In the genomic region with DNA sequence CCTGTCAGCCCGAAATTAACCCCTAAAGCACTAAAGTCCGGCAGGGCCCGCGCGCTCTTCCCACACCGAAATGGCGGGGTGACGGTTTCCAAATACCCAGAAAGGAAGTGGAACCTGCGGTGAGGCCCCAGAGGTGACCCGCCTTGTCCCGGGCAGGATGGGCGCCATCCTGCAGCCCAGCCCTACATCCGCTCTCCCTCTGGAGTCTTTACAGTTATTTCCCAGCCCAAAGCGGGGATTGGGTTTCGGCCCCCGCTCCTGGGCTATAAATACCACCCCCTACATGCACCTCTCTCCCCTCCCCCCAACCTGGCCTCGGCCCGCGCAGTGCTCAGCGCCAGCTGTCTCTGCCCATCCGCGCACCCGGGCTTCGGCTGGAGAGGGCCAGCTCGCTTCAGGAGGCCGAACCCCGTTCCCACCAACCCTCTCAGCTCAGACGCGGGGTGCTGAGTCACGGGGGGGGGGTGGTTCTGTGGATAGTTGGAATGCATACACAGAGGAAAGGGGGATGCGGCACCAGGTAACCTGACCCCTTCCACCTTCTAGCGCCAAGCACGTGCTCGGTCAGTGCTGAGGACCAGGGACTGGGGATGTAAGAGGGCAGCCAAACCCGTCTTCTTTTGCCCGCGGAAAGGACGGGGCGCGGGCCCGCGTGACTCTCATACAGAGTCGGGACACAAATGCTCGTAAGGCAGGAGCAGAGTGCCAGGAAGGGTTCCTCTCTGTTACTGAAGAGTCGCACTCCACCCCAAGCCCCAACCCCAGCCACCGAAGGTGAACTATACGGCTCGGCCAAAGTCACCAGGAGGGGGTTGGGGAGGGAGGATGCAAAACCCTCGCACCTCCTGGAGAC, we compare ENCODE assay signal across 8 cellular contexts. TPM values are rescaled to one million over a fixed set of nuclear protein-coding genes. Genes with fewer than 3 reads are reported as not detected.
A peak's percentile ranks its signal among the peaks of the same experiment; 100 is the strongest.
DNase-seq lines count a peak whose midpoint lies in the region; ATAC-seq and TF ChIP-seq lines count a peak whose summit lies in the region.

TUBA4B (plus strand) TSS at position 344 of the 853 bp plus-strand sequence; CDS start at position 509, 165 bp downstream.

- ATAC-seq in HG03159 (IDR thresholded peaks at IDR 0.05; ENCODE audit: unreplicated experiment) (peak; percentile 14), gastrocnemius medialis (peak; percentile 71 to 74), GM18873 (IDR thresholded peaks at IDR 0.05; ENCODE audit: low FRiP score, unreplicated experiment) (no peak)

- H3K9me3 ChIP-seq in SK-N-SH (no peaks in the 10 kb centered on the region), gastrocnemius medialis (no peaks in the 10 kb centered on the region)

- CTCF ChIA-PET in SK-N-SH (lab: Yijun Ruan, JAX) = interaction anchor here (0.7 to 5.5 kb wide), 10 partner anchors 11 to 289 kb away, joined by 3 to 44 read pairs (median 4); no protein-coding TSS in a partner anchor

- TF ChIP-seq EP300 in SK-N-SH (IDR thresholded peaks at IDR 0.05; ENCODE audit: borderline replicate concordance in 1 of 2, low read depth in 1 of 2, low read length in 1 of 2) = no peak

- H3K27ac ChIP-seq in 22Rv1 = peak within 1 kb of the TSS; percentile 36
- no peak within 1 kb of the TSS for H3K27ac ChIP-seq in SK-N-SH (ENCODE audit: low read depth in 2 of 2, low read length in 1 of 2)
- H3K27ac ChIP-seq in gastrocnemius medialis = peak within 1 kb of the TSS; percentile 91 to 99 (median 96)

- POLR2A ChIA-PET in SK-N-SH (lab: Yijun Ruan, JAX) = no interaction called here

- no peak for TF ChIP-seq CTCF in 22Rv1 (IDR thresholded peaks at IDR 0.05)
- no peak for TF ChIP-seq CTCF in GM13977 (IDR thresholded peaks at IDR 0.05; ENCODE audit: extremely low read depth, insufficient read depth, missing control alignments)
- TF ChIP-seq CTCF in SK-N-SH (IDR thresholded peaks at IDR 0.05) = no peak
- TF ChIP-seq CTCF in astrocyte of the cerebellum (IDR thresholded peaks at IDR 0.05; ENCODE audit: low read depth, low read length, missing control alignments) = no peak
- TF ChIP-seq CTCF in gastrocnemius medialis (IDR thresholded peaks at IDR 0.05 in 4 of 5, conservative IDR thresholded peaks at IDR 0.05 in 1 of 5) = no peak

- no peak within 1 kb of the TSS for H3K9ac ChIP-seq in SK-N-SH

- H3K27me3 ChIP-seq in SK-N-SH (ENCODE audit: insufficient read depth) = peaks cover 34% of the 10 kb centered on the region
- no peaks in the 10 kb centered on the region for H3K27me3 ChIP-seq in gastrocnemius medialis

- H3K4me1 ChIP-seq in SK-N-SH (ENCODE audit: control insufficient read depth in 1 of 2, insufficient read depth in 2 of 2, low read depth in 1 of 2, low read length in 1 of 2) (peaks cover 19 to 21% of the 10 kb centered on the region in 2 experiments; a peak in 3 of 4 replicates), gastrocnemius medialis (peaks cover 41 to 62% of the 10 kb centered on the region in 2 donors)

- no peak for TF ChIP-seq RAD21 in SK-N-SH (IDR thresholded peaks at IDR 0.05; ENCODE audit: low read length)

- no peaks in the 10 kb centered on the region for H3K9me2 ChIP-seq in SK-N-SH

- 4% methylated on average over 36 of the region's 49 CpGs for WGBS in SK-N-SH (ENCODE audit: low lambda C conversion rate)

- H3K4me3 ChIP-seq in SK-N-SH (ENCODE audit: low read depth in 2 of 2, low read length in 1 of 2) = peak within 1 kb of the TSS; percentile 53 to 60
- peak within 1 kb of the TSS; percentile 37 for H3K4me3 ChIP-seq in astrocyte of the cerebellum (ENCODE audit: low read depth, low read length)
- H3K4me3 ChIP-seq in iPS-11a (ENCODE audit: low read depth, low read length) = peak within 1 kb of the TSS; percentile 53
- H3K4me3 ChIP-seq in gastrocnemius medialis = peak within 1 kb of the TSS; percentile 68 to 88 (median 76)

- peak within 1 kb of the TSS; percentile 82 for H2AFZ ChIP-seq in SK-N-SH (ENCODE audit: low read depth)

- DNase-seq in GM13977 (ENCODE audit: low spot score) (peak; percentile 49), SK-N-SH (peak; percentile 51), astrocyte of the cerebellum (ENCODE audit: low read depth) (no peak), gastrocnemius medialis (peak; percentile 71 to 91)

- peak in 1 of 2 donors; percentile 44 for TF ChIP-seq POLR2A in gastrocnemius medialis (IDR thresholded peaks at IDR 0.05)

- in situ Hi-C loops in GM13977 (cut with MboI; ENCODE audit: low pct_unique_long_range_greater_than_20kb, low sequenced_read_pairs, unreplicated experiment) (no loop called here), astrocyte of the cerebellum (cut with HindIII; ENCODE audit: low sequenced_read_pairs) (no loop called here), gastrocnemius medialis (cut with MboI; ENCODE audit: low sequenced_read_pairs in 4 of 4) (no loop called here)

- H3K4me2 ChIP-seq in SK-N-SH = peak within 1 kb of the TSS; percentile 97

- peaks cover 0 to 3% of the 10 kb centered on the region in 2 experiments for H3K36me3 ChIP-seq in SK-N-SH (replicated peaks in 1 of 2; ENCODE audit: control insufficient read depth in 1 of 2, insufficient read depth in 2 of 2, low read length in 1 of 2)
- H3K36me3 ChIP-seq in gastrocnemius medialis = peaks cover 0 to 33% of the 10 kb centered on the region in 2 donors

- intact Hi-C loops in gastrocnemius medialis (cut with DNase I; ENCODE audit: low total_unique reads) = loop anchor here (1.0 to 5.0 kb wide), 6 partner anchors 21 to 256 kb away; partner anchors contain the start of genes ANKZF1, ATG9A, CNPPD1 and DNAJB2

- H4K20me1 ChIP-seq in SK-N-SH (ENCODE audit: insufficient read depth) = no peaks in the 10 kb centered on the region

- H3K79me2 ChIP-seq in SK-N-SH (ENCODE audit: insufficient read depth) = no peaks in the 10 kb centered on the region

- peaks cover 19% of the 10 kb centered on the region for H3F3A ChIP-seq in SK-N-SH (replicated peaks; ENCODE audit: insufficient read depth)

TF ChIP-seq in SK-N-SH, 30 proteins besides CTCF, POLR2A, EP300 and RAD21:
- TF ChIP-seq FOXM1 (IDR thresholded peaks at IDR 0.05; ENCODE audit: low read depth) = no peak
- peak; percentile 84 for TF ChIP-seq MAX (IDR thresholded peaks at IDR 0.05; ENCODE audit: low read depth)

RNA-seq across cellular contexts. Expression of gene TUBA4B, which starts in this region (rescaled TPM):
- polyA plus RNA-seq in SK-N-SH (2012; rRNA removed) = 0.03 TPM in 1 of 2 replicates, not detected in the other
- polyA plus RNA-seq in SK-N-SH (2012; cell fraction: cytosol; rRNA removed) = not detected in 2 replicates
- not detected in 2 replicates for polyA plus RNA-seq in SK-N-SH (2012; cell fraction: nucleus; rRNA removed)
- not detected for total RNA-seq in gastrocnemius medialis

Comparison
In these comparisons a context has a peak if more than half of its experiments do, and no peak if none do; other contexts are left out.
1. Peak in DNase-seq, H3K4me3 ChIP-seq and H3K4me2 ChIP-seq in SK-N-SH; RNA of the gene not detected or under 1 TPM.
2. Peak in DNase-seq, ATAC-seq, H3K4me3 ChIP-seq and H3K27ac ChIP-seq in gastrocnemius medialis; RNA of the gene not detected or under 1 TPM.